ENCODE assay signal across 19 cellular contexts in genomic region chr16:85348065-85348840, GRCh38.
DNase-seq lines count a peak whose midpoint lies in the region; ATAC-seq, FAIRE-seq and TF ChIP-seq lines count a peak whose summit lies in the region.
"Had no signal": no experiment of that assay in that cellular context is flagged by ENCODE, and none has a peak within 500 bp of the region (broad histone marks: within the 10 kb centered on the region; RNA-seq: fewer than 3 reads in every experiment).

No MANE protein-coding gene starts in this region.

- no peak overlapping the region for H4K91ac ChIP-seq in IMR-90 (ENCODE audit: insufficient read depth, low read depth, low read length)
- H4K91ac ChIP-seq in H1 (replicated peaks; ENCODE audit: insufficient read length, low read length): no peak overlapping the region

- H2AFZ ChIP-seq in IMR-90 (replicated peaks; ENCODE audit: low read length, poor library complexity): no peak overlapping the region
- H2AFZ ChIP-seq in H1 (ENCODE audit: low read length): no peak overlapping the region
- no peak overlapping the region for H2AFZ ChIP-seq in neural progenitor cell (replicated peaks)
- H2AFZ ChIP-seq in mammary epithelial cell (ENCODE audit: low read depth, low read length): no peak overlapping the region

- no peak for ATAC-seq in IMR-90 (ENCODE audit: low read depth)
- ATAC-seq: CD8-positive, alpha-beta T cell had no signal

- no peak overlapping the region for H3K18ac ChIP-seq in IMR-90 (ENCODE audit: low read depth, low read length)
- no peak overlapping the region for H3K18ac ChIP-seq in H1 (ENCODE audit: extremely low read depth, low read length)

- intact Hi-C loops in IMR-90 (cut with micrococcal nuclease): no loop called here
- intact Hi-C loops in mammary epithelial cell (cut with micrococcal nuclease): no loop called here

- H3K9ac ChIP-seq in IMR-90 (ENCODE audit: low read depth, low read length) (no peak overlapping the region), H1 (replicated peaks in 1 of 4; ENCODE audit: extremely low read depth in 1 of 4, low read depth in 3 of 4, low read length in 3 of 4) (no peak overlapping the region), neural progenitor cell (no peak overlapping the region), mammary epithelial cell (ENCODE audit: insufficient read depth, low read length) (no peak overlapping the region)

- peaks cover 9% of the 10 kb centered on the region; the same call in 1 of the 2 replicates for H3K23me2 ChIP-seq in H1 (ENCODE audit: low read depth, low read length)

- peaks cover 13% of the 10 kb centered on the region for H3K9me1 ChIP-seq in IMR-90 (ENCODE audit: insufficient read depth, low read length)

- DNase-seq in IMR-90 (no peak), H1 (ENCODE audit: low read depth in 1 of 2, low spot score in 2 of 2) (no peak), neural progenitor cell (ENCODE audit: low spot score) (no peak), H4 (ENCODE audit: low spot score) (no peak), mammary epithelial cell (no peak)
- no peak for DNase-seq in activated CD4-positive, CD25-positive, alpha-beta regulatory T cell treated with anti-CD3 and anti-CD28 coated beads, Interleukin-2, amount 50 U/mL, for 72 hours
- DNase-seq: CD8-positive, alpha-beta T cell; DMS153; DMS79 treated with DMSO at 0.1 percent for 48 hours; EL; GOT3; HCEC 1CT had no signal

- 0 out of 2 replicates have a peak overlapping the region, but pooled peaks have one; percentile 3 for H3K56ac ChIP-seq in IMR-90 (ENCODE audit: extremely low read depth, insufficient read depth, low read length)
- H3K56ac ChIP-seq in H1 (replicated peaks; ENCODE audit: insufficient read length, low read depth, low read length): no peak overlapping the region

- peak overlapping the region; percentile 46 for H2AK9ac ChIP-seq in IMR-90 (replicated peaks; ENCODE audit: low read depth, low read length, poor library complexity)

- CTCF ChIA-PET in HEK293 (lab: Yijun Ruan, JAX) (interaction anchor here (0.6 to 2.3 kb wide), 14 partner anchors 13 to 369 kb away, joined by 3 to 8 read pairs (median 3); no protein-coding TSS in a partner anchor), IMR-90 (lab: Yijun Ruan, JAX) (interaction anchor here (1.9 kb wide), 1 partner anchor 17 kb away, joined by 7 read pairs; no protein-coding TSS in a partner anchor), H1 (lab: Charles Lee; ENCODE audit: partially characterized antibody) (interaction anchor here (0.7 to 11.6 kb wide), 51 partner anchors 8 to 369 kb away, joined by 3 to 177 read pairs (median 5); no protein-coding TSS in a partner anchor), mammary epithelial cell (lab: Charles Lee; ENCODE audit: low non-redundant PET) (interaction anchor here (1.1 kb wide), 1 partner anchor 68 kb away, joined by 3 read pairs; no protein-coding TSS in a partner anchor)

- peaks cover 25% of the 10 kb centered on the region for H3K4me1 Mint-ChIP-seq in neural progenitor cell
- H3K4me1 Mint-ChIP-seq: CD14-positive monocyte had no signal

- H3K27me3 ChIP-seq in IMR-90 (ENCODE audit: control insufficient read depth, insufficient read depth, low read length) (no peaks in the 10 kb centered on the region), H1 (replicated peaks in 1 of 4; ENCODE audit: control insufficient read depth in 3 of 4, extremely low read depth in 1 of 4, insufficient read depth in 3 of 4, low read length in 3 of 4) (no peaks in the 10 kb centered on the region), neural progenitor cell (no peaks in the 10 kb centered on the region), mammary epithelial cell (ENCODE audit: insufficient read depth, low read length) (no peaks in the 10 kb centered on the region)
- H3K27me3 ChIP-seq: BE2C had no signal

- H3K4me1 ChIP-seq in HEK293 (ENCODE audit: control insufficient read depth, insufficient read depth, low read length): no peaks in the 10 kb centered on the region
- H3K4me1 ChIP-seq in IMR-90 (ENCODE audit: control insufficient read depth, insufficient read depth, low read length): peaks cover 11% of the 10 kb centered on the region
- peaks cover 0 to 17% (median 3%) of the 10 kb centered on the region in 4 experiments; a peak in 4 of 7 replicates for H3K4me1 ChIP-seq in H1 (replicated peaks in 1 of 4; ENCODE audit: control insufficient read depth in 3 of 4, insufficient read depth in 4 of 4, low read length in 3 of 4)
- peaks cover 23% of the 10 kb centered on the region for H3K4me1 ChIP-seq in neural progenitor cell
- H3K4me1 ChIP-seq in mammary epithelial cell (ENCODE audit: insufficient read depth, low read length): peaks cover 4% of the 10 kb centered on the region

- peaks cover 31 to 57% of the 10 kb centered on the region in 2 experiments for H3K79me1 ChIP-seq in IMR-90 (ENCODE audit: low read depth in 1 of 2, low read length in 2 of 2)
- H3K79me1 ChIP-seq in H1 (ENCODE audit: low read depth, low read length): 0 out of 2 replicates have a peak, but pooled peaks cover 2% of the 10 kb centered on the region

- H3K4ac ChIP-seq in IMR-90 (ENCODE audit: low read depth, low read length) (no peak overlapping the region), H1 (replicated peaks; ENCODE audit: insufficient read length, low read depth, low read length) (no peak overlapping the region)

- H2AK5ac ChIP-seq in IMR-90 (ENCODE audit: low read depth, low read length) (no peak overlapping the region), H1 (ENCODE audit: low read depth, low read length) (no peak overlapping the region)

- no peak overlapping the region for H2BK12ac ChIP-seq in H1 (ENCODE audit: low read depth, low read length)

- dilution Hi-C loops in IMR-90 (cut with HindIII; ENCODE audit: low sequenced_read_pairs, unreplicated experiment): no loop called here
- dilution Hi-C loops in mammary epithelial cell (cut with HindIII; ENCODE audit: low sequenced_read_pairs): no loop called here

- peak overlapping the region; percentile 24 for H3K4me3 Mint-ChIP-seq in neural progenitor cell
- H3K4me3 Mint-ChIP-seq: CD14-positive monocyte; CD8-positive, alpha-beta T cell had no signal

- peak overlapping the region; percentile 40 for H3K27ac Mint-ChIP-seq in neural progenitor cell
- H3K27ac Mint-ChIP-seq: CD8-positive, alpha-beta T cell had no signal

- no peaks in the 10 kb centered on the region for H3K36me3 ChIP-seq in HEK293 (ENCODE audit: control insufficient read depth in 2 of 2, insufficient read depth in 1 of 2, low read length in 2 of 2)
- no peaks in the 10 kb centered on the region for H3K36me3 ChIP-seq in IMR-90 (ENCODE audit: control insufficient read depth, insufficient read depth, low read length)
- H3K36me3 ChIP-seq in H1 (ENCODE audit: control insufficient read depth in 2 of 4, insufficient read depth in 4 of 4, low read length in 3 of 4): no peaks in the 10 kb centered on the region
- H3K36me3 ChIP-seq in neural progenitor cell: no peaks in the 10 kb centered on the region
- no peaks in the 10 kb centered on the region for H3K36me3 ChIP-seq in mammary epithelial cell (ENCODE audit: insufficient read depth, low read length)
- H3K36me3 ChIP-seq: BE2C had no signal

- in situ Hi-C loops in IMR-90 (cut with MboI; ENCODE audit: low sequenced_read_pairs): no loop called here
- in situ Hi-C loops in mammary epithelial cell (cut with MboI; ENCODE audit: low sequenced_read_pairs in 2 of 2): no loop called here

- H2BK120ac ChIP-seq in IMR-90 (ENCODE audit: low read depth, low read length) (no peak overlapping the region), H1 (replicated peaks; ENCODE audit: low read depth, low read length) (no peak overlapping the region)

- H2BK15ac ChIP-seq in IMR-90 (ENCODE audit: low read depth, low read length) (no peak overlapping the region), H1 (ENCODE audit: low read length) (no peak overlapping the region)

- peaks cover 4% of the 10 kb centered on the region for H3K9me3 Mint-ChIP-seq in neural progenitor cell

- TF ChIP-seq POLR2A in IMR-90 (IDR thresholded peaks at IDR 0.05; ENCODE audit: low read depth, low read length): no peak
- TF ChIP-seq POLR2A in H1 (IDR thresholded peaks at IDR 0.05; ENCODE audit: control extremely low read depth in 1 of 2, low read depth in 2 of 2, low read length in 2 of 2): no peak

- POLR2A ChIA-PET in HEK293 (lab: Yijun Ruan, JAX) (no interaction called here), IMR-90 (lab: Charles Lee; ENCODE audit: unreplicated experiment) (no interaction called here), H1 (lab: Charles Lee; ENCODE audit: partially characterized antibody) (interaction anchor here (0.8 to 1.3 kb wide), 2 partner anchors 16 to 36 kb away, joined by 3 read pairs; no protein-coding TSS in a partner anchor)

- H3K23ac ChIP-seq in IMR-90 (ENCODE audit: low read depth, low read length) (no peak overlapping the region), H1 (ENCODE audit: insufficient read length) (no peak overlapping the region)

- no peak overlapping the region for H4K5ac ChIP-seq in IMR-90 (ENCODE audit: low read depth, low read length)
- H4K5ac ChIP-seq in H1 (ENCODE audit: insufficient read length, low read depth, low read length): no peak overlapping the region

- H3K27me3 Mint-ChIP-seq in neural progenitor cell (ENCODE audit: insufficient read depth, low read depth): peaks cover 17% of the 10 kb centered on the region

- H3K4me2 ChIP-seq in IMR-90 (ENCODE audit: low read depth, low read length) (no peak overlapping the region), H1 (ENCODE audit: insufficient read depth in 1 of 2, low read depth in 2 of 2, low read length in 2 of 2) (no peak overlapping the region), neural progenitor cell (no peak overlapping the region), mammary epithelial cell (ENCODE audit: insufficient read depth, low read depth, low read length) (no peak overlapping the region)

- H4K20me1 ChIP-seq in IMR-90 (ENCODE audit: insufficient read depth, low read length) (peaks cover 96% of the 10 kb centered on the region), H1 (replicated peaks in 1 of 2; ENCODE audit: control insufficient read depth in 1 of 2, insufficient read depth in 2 of 2, low read length in 2 of 2) (peaks cover 5 to 13% of the 10 kb centered on the region in 2 experiments), neural progenitor cell (ENCODE audit: low read depth) (no peaks in the 10 kb centered on the region), mammary epithelial cell (ENCODE audit: insufficient read depth, low read length) (no peaks in the 10 kb centered on the region)

- TF ChIP-seq CTCF in HEK293 (tag by site-specific recombination; IDR thresholded peaks at IDR 0.05) (no peak), IMR-90 (conservative IDR thresholded peaks at IDR 0.05; ENCODE audit: low read depth, low read length) (no peak), H1 (IDR thresholded peaks at IDR 0.05; ENCODE audit: control extremely low read depth in 1 of 3, insufficient read depth in 1 of 3, low read depth in 1 of 3, low read length in 3 of 3) (no peak), neural progenitor cell (IDR thresholded peaks at IDR 0.05) (no peak), mammary epithelial cell (conservative IDR thresholded peaks at IDR 0.05 in 1 of 2, IDR thresholded peaks at IDR 0.05 in 1 of 2; ENCODE audit: extremely low read depth in 1 of 2, insufficient read depth in 1 of 2, low read depth in 1 of 2, low read length in 2 of 2) (no peak)

- H3K9me3 ChIP-seq in HEK293 (ENCODE audit: control insufficient read depth, insufficient read depth, low read depth, low read length) (no peaks in the 10 kb centered on the region), IMR-90 (ENCODE audit: control insufficient read depth, insufficient read depth, low read length) (0 out of 2 replicates have a peak, but pooled peaks cover 3% of the 10 kb centered on the region), H1 (ENCODE audit: insufficient read depth in 2 of 2, low read depth in 1 of 2, low read length in 1 of 2) (peaks cover 4 to 6% of the 10 kb centered on the region in 2 experiments; a peak in 3 of 4 replicates), neural progenitor cell (ENCODE audit: low read depth) (no peaks in the 10 kb centered on the region), mammary epithelial cell (replicated peaks; ENCODE audit: insufficient read depth, low read length) (no peaks in the 10 kb centered on the region)
- H3K9me3 ChIP-seq: BE2C had no signal

- H3K4me3 ChIP-seq in HEK293 (ENCODE audit: low read depth, low read length) (no peak overlapping the region), IMR-90 (ENCODE audit: insufficient read depth, low read depth, low read length) (no peak overlapping the region), H1 (ENCODE audit: extremely low read depth in 1 of 4, insufficient read depth in 2 of 4, low read depth in 3 of 4, low read length in 4 of 4) (no peak overlapping the region), neural progenitor cell (no peak overlapping the region), mammary epithelial cell (replicated peaks in 1 of 3; ENCODE audit: insufficient read depth in 1 of 3, low read depth in 2 of 3, low read length in 3 of 3) (no peak overlapping the region)

- no peak for FAIRE-seq in H1 (lab: Jason Lieb, UNC)
- FAIRE-seq: A204.1, D721Med, G401.6, GM19239 had no signal

- TF ChIP-seq RAD21 in IMR-90 (IDR thresholded peaks at IDR 0.05; ENCODE audit: low read length) (no peak), H1 (IDR thresholded peaks at IDR 0.05 in 1 of 2, conservative IDR thresholded peaks at IDR 0.05 in 1 of 2; ENCODE audit: low read depth in 2 of 2, low read length in 2 of 2) (no peak)

- 93% methylated on average over 5 of the region's 12 CpGs; no CpG with 5 or more reads in 1 of the 2 experiments for WGBS in IMR-90 (ENCODE audit: extremely low coverage in 2 of 2, insufficient read length in 1 of 2), 2 experiments
- WGBS in H1 (ENCODE audit: extremely low coverage in 1 of 2, insufficient coverage in 1 of 2, insufficient read length in 1 of 2, insufficient replicate concordance in 2 of 2, low coverage in 1 of 2, low lambda C conversion rate in 2 of 2, missing lambda C conversion rate in 1 of 2), 2 experiments: 91% methylated on average over 12 of the region's 12 CpGs; no CpG with 5 or more reads in 1 of the 2 experiments
- WGBS in mammary epithelial cell (ENCODE audit: low coverage, missing lambda C conversion rate): 95% methylated on average over 12 of the region's 12 CpGs

- no peak overlapping the region for H3K14ac ChIP-seq in IMR-90 (replicated peaks; ENCODE audit: low read depth, low read length)
- H3K14ac ChIP-seq in H1 (ENCODE audit: insufficient read length): no peak overlapping the region

- H3K36me3 Mint-ChIP-seq in neural progenitor cell: peaks cover 3% of the 10 kb centered on the region
- H3K36me3 Mint-ChIP-seq: CD14-positive monocyte; CD8-positive, alpha-beta T cell had no signal

- no peak overlapping the region for H3K27ac ChIP-seq in HEK293 (ENCODE audit: extremely low read depth, low read depth, low read length)
- no peak overlapping the region for H3K27ac ChIP-seq in IMR-90 (ENCODE audit: insufficient read depth, low read length)
- no peak overlapping the region for H3K27ac ChIP-seq in H1 (ENCODE audit: low read depth, low read length)
- H3K27ac ChIP-seq in neural progenitor cell: no peak overlapping the region
- H3K27ac ChIP-seq in mammary epithelial cell (ENCODE audit: insufficient read depth, low read depth, low read length): no peak overlapping the region

- BruUV-seq in IMR-90 (replicated peaks; lab: Mats Ljungman, UMichigan): no TSS peak
- BruUV-seq in mammary epithelial cell (replicated peaks; lab: Mats Ljungman, UMichigan): no TSS peak

- H2BK5ac ChIP-seq in IMR-90 (ENCODE audit: low read depth, low read length, poor library complexity, severe bottlenecking) (no peak overlapping the region), H1 (ENCODE audit: low read depth, low read length) (no peak overlapping the region)

- H4K8ac ChIP-seq in IMR-90 (ENCODE audit: low read depth in 2 of 2, low read length in 2 of 2): no peak overlapping the region
- no peak overlapping the region; the same call in 1 of the 2 replicates for H4K8ac ChIP-seq in H1 (ENCODE audit: extremely low read depth, insufficient read depth, low read length)

- TF ChIP-seq EP300 in H1 (IDR thresholded peaks at IDR 0.05; ENCODE audit: borderline replicate concordance in 1 of 2, low read depth in 2 of 2, low read length in 2 of 2): no peak

- no peaks in the 10 kb centered on the region for H3K79me2 ChIP-seq in H1 (ENCODE audit: control insufficient read depth in 1 of 2, insufficient read depth in 2 of 2, low read length in 2 of 2)
- no peaks in the 10 kb centered on the region for H3K79me2 ChIP-seq in neural progenitor cell (ENCODE audit: low read depth)
- no peaks in the 10 kb centered on the region for H3K79me2 ChIP-seq in mammary epithelial cell (ENCODE audit: insufficient read depth, low read length)

- peaks cover 27% of the 10 kb centered on the region for H3F3A ChIP-seq in neural progenitor cell (ENCODE audit: low read depth)

- H2BK20ac ChIP-seq in IMR-90 (ENCODE audit: low read depth, low read length) (no peak overlapping the region), H1 (ENCODE audit: low read length) (no peak overlapping the region)
